2 cellular contexts compared by ENCODE assay signal in the genomic region with DNA sequence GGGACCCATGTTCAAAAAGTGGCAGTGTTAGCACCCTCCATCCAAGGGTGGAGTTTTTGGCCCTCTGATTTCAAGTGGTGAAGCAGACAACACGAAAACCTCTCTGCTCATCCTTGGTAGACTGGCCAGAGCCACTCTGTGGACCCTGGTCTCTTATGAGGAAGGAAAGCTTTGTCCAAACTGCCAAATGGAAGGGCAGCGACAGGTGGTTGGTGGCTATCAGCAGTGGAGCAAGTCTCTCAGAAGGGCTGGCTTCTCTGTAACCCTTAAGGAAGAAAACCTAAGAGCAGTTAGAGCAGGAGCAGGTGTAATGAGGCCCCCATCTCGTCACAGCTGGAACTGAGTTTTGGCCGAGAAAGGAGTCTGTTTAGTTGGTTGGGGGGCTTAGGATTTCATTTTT.
TF ChIP-seq lines count a peak whose summit lies in the region.

No MANE protein-coding gene starts in this region.

TF ChIP-seq in A549, 52 proteins besides CTCF, POLR2A, EP300 and RAD21:
- TF ChIP-seq FOSB (CRISPR knock-in tag; IDR thresholded peaks at IDR 0.05) (no peak), RCOR1 (IDR thresholded peaks at IDR 0.05; ENCODE audit: low read depth, low read length) (no peak), ESRRA (IDR thresholded peaks at IDR 0.05; ENCODE audit: borderline replicate concordance, low read length) (no peak), BHLHE40 (IDR thresholded peaks at IDR 0.05; ENCODE audit: low read depth, low read length) (no peak), CHD4 (IDR thresholded peaks at IDR 0.05; ENCODE audit: borderline replicate concordance) (no peak), KDM1A (IDR thresholded peaks at IDR 0.05; ENCODE audit: low read depth) (no peak), PHF8 (IDR thresholded peaks at IDR 0.05; ENCODE audit: borderline replicate concordance, low read depth) (no peak), CBX8 (IDR thresholded peaks at IDR 0.05) (no peak), CHD2 (IDR thresholded peaks at IDR 0.05; ENCODE audit: low read length, partially characterized antibody) (no peak), KDM5A (IDR thresholded peaks at IDR 0.05) (no peak), TP53 (CRISPR knock-in tag; IDR thresholded peaks at IDR 0.05) (no peak), JUNB (IDR thresholded peaks at IDR 0.05) (no peak), HOXB13 (CRISPR knock-in tag; IDR thresholded peaks at IDR 0.05; ENCODE audit: low read depth) (no peak), HOXA7 (CRISPR knock-in tag; IDR thresholded peaks at IDR 0.05) (no peak), NPAS2 (CRISPR knock-in tag; IDR thresholded peaks at IDR 0.05; ENCODE audit: borderline replicate concordance) (no peak), SMC3 (IDR thresholded peaks at IDR 0.05) (no peak)
- TF ChIP-seq, protein P1, sequence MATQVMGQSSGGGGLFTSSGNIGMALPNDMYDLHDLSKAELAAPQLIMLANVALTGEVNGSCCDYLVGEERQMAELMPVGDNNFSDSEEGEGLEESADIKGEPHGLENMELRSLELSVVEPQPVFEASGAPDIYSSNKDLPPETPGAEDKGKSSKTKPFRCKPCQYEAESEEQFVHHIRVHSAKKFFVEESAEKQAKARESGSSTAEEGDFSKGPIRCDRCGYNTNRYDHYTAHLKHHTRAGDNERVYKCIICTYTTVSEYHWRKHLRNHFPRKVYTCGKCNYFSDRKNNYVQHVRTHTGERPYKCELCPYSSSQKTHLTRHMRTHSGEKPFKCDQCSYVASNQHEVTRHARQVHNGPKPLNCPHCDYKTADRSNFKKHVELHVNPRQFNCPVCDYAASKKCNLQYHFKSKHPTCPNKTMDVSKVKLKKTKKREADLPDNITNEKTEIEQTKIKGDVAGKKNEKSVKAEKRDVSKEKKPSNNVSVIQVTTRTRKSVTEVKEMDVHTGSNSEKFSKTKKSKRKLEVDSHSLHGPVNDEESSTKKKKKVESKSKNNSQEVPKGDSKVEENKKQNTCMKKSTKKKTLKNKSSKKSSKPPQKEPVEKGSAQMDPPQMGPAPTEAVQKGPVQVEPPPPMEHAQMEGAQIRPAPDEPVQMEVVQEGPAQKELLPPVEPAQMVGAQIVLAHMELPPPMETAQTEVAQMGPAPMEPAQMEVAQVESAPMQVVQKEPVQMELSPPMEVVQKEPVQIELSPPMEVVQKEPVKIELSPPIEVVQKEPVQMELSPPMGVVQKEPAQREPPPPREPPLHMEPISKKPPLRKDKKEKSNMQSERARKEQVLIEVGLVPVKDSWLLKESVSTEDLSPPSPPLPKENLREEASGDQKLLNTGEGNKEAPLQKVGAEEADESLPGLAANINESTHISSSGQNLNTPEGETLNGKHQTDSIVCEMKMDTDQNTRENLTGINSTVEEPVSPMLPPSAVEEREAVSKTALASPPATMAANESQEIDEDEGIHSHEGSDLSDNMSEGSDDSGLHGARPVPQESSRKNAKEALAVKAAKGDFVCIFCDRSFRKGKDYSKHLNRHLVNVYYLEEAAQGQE (IDR thresholded peaks at IDR 0.05) = no peak
- TF ChIP-seq, protein P2, sequence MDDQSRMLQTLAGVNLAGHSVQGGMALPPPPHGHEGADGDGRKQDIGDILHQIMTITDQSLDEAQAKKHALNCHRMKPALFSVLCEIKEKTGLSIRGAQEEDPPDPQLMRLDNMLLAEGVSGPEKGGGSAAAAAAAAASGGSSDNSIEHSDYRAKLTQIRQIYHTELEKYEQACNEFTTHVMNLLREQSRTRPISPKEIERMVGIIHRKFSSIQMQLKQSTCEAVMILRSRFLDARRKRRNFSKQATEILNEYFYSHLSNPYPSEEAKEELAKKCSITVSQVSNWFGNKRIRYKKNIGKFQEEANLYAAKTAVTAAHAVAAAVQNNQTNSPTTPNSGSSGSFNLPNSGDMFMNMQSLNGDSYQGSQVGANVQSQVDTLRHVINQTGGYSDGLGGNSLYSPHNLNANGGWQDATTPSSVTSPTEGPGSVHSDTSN (IDR thresholded peaks at IDR 0.05) = no peak

TF ChIP-seq in K562, 482 proteins besides CTCF, POLR2A, EP300 and RAD21:
- TF ChIP-seq POU5F1 (IDR thresholded peaks at IDR 0.05; ENCODE audit: borderline replicate concordance, low read depth, low read length, partially characterized antibody) (no peak), TBP (optimal IDR thresholded peaks at IDR 0.05; ENCODE audit: low read depth, low read length) (no peak), ZNF707 (CRISPR knock-in tag; conservative IDR thresholded peaks at IDR 0.05) (no peak), MAFK (IDR thresholded peaks at IDR 0.05; ENCODE audit: low read length) (no peak), PURB (CRISPR knock-in tag; IDR thresholded peaks at IDR 0.05; ENCODE audit: low read depth) (no peak), BRF1 (IDR thresholded peaks at IDR 0.05; ENCODE audit: borderline replicate concordance, extremely low read depth, insufficient read length) (no peak), ZBTB1 (CRISPR knock-in tag; IDR thresholded peaks at IDR 0.05; ENCODE audit: borderline replicate concordance, low read depth) (no peak)
